17 cellular contexts compared by ENCODE assay signal in genomic region chr10:12482586-12482985, GRCh38.
A peak's percentile ranks its signal among the peaks of the same experiment; 100 is the strongest.
DNase-seq lines count a peak whose midpoint lies in the region; ATAC-seq, FAIRE-seq and TF ChIP-seq lines count a peak whose summit lies in the region.
"Had no signal": no experiment of that assay in that cellular context is flagged by ENCODE, and none has a peak within 500 bp of the region (broad histone marks: within the 10 kb centered on the region; RNA-seq: fewer than 3 reads in every experiment).

No MANE protein-coding gene starts in this region.

- H3K4me1 Mint-ChIP-seq in nephron = peaks cover 38% of the 10 kb centered on the region

- no peaks in the 10 kb centered on the region for H3K9me3 Mint-ChIP-seq in nephron

- H3K4me2 ChIP-seq in GM12878 (ENCODE audit: control insufficient read depth, insufficient read depth) = peak overlapping the region; percentile 59
- no peak overlapping the region for H3K4me2 ChIP-seq in osteoblast (ENCODE audit: insufficient read depth, low read length)

- no peak for TF ChIP-seq RAD21 in GM12878 (IDR thresholded peaks at IDR 0.05; ENCODE audit: insufficient read depth, low read depth, low read length)

- H3K4me3 Mint-ChIP-seq in nephron = no peak overlapping the region
- H3K4me3 Mint-ChIP-seq: activated CD4-positive, alpha-beta memory T cell treated with anti-CD3 and anti-CD28 coated beads, Interleukin-2, amount 10 ng/mL, durations not matched to agents 7 days and 5 days; activated T-helper 1 cell treated with anti-CD3 and anti-CD28 coated beads, Interleukin-12 subunit alpha, Interleukin-12 subunit beta, Interleukin-2, Interleukin-4 antibody, amounts not matched to agents 30 ng/mL and 10 ng/mL and 1 ng/mL, durations not matched to agents 14 hours and 24 hours and 36 hours; CD4-positive, CD25-positive, alpha-beta regulatory T cell had no signal

- CTCF ChIA-PET in GM12878 (lab: Yijun Ruan, JAX) = interaction anchor here (0.5 to 4.4 kb wide), 6 partner anchors 11 to 267 kb away, joined by 3 to 28 read pairs (median 4); no protein-coding TSS in a partner anchor

- RAD21 ChIA-PET in GM12878 (lab: Charles Lee; ENCODE audit: unreplicated experiment) = interaction anchor here (0.8 to 6.9 kb wide), 7 partner anchors 16 to 218 kb away, joined by 3 to 105 read pairs (median 3); partner anchors contain the start of gene CAMK1D

- H3K4me3 ChIP-seq in GM12878 (no peak overlapping the region), osteoblast (ENCODE audit: insufficient read depth, low read length) (no peak overlapping the region)
- H3K4me3 ChIP-seq: gastrocnemius medialis, SK-N-MC had no signal

- H3K27me3 ChIP-seq in GM12878 (replicated peaks in 1 of 2; ENCODE audit: control insufficient read depth in 2 of 2, insufficient read depth in 2 of 2, low read length in 1 of 2) (no peaks in the 10 kb centered on the region), osteoblast (ENCODE audit: insufficient read depth, low read length) (no peaks in the 10 kb centered on the region)
- H3K27me3 ChIP-seq: gastrocnemius medialis had no signal

- H3K79me2 ChIP-seq in GM12878 (ENCODE audit: control insufficient read depth, insufficient read depth, low read length) (peaks cover 3% of the 10 kb centered on the region), osteoblast (ENCODE audit: insufficient read depth, low read length) (no peaks in the 10 kb centered on the region)

- H3K9ac ChIP-seq in GM12878 (ENCODE audit: control insufficient read depth, insufficient read depth, low read length) = no peak overlapping the region; the same call in 1 of the 2 replicates

- peak overlapping the region; percentile 24 for H2AFZ ChIP-seq in GM12878 (ENCODE audit: control insufficient read depth, low read depth, low read length)
- no peak overlapping the region for H2AFZ ChIP-seq in osteoblast (ENCODE audit: low read length)

- no TSS peak for BruUV-seq in GM12878 (replicated peaks; lab: Mats Ljungman, UMichigan)

- H3K9me3 ChIP-seq in GM12878 (replicated peaks; ENCODE audit: control insufficient read depth, insufficient read depth, low read length) (peaks cover 3% of the 10 kb centered on the region; the same call in 1 of the 3 replicates), osteoblast (ENCODE audit: low read depth, low read length) (no peaks in the 10 kb centered on the region)
- H3K9me3 ChIP-seq: gastrocnemius medialis had no signal

- TF ChIP-seq POLR2A in GM12878 (IDR thresholded peaks at IDR 0.05; ENCODE audit: low read depth, low read length) = no peak

- no peak for FAIRE-seq in GM12878 (lab: Jason Lieb, UNC)
- FAIRE-seq: keratinocyte had no signal

- 2% methylated on average over 12 of the region's 12 CpGs for WGBS in GM12878 (ENCODE audit: insufficient coverage, insufficient replicate concordance, low lambda C conversion rate, missing lambda C conversion rate)

- H3K27ac Mint-ChIP-seq in nephron = peak overlapping the region in 2 of 3 experiments; percentile 9 to 34
- H3K27ac Mint-ChIP-seq: activated CD4-positive, alpha-beta memory T cell treated with anti-CD3 and anti-CD28 coated beads, Interleukin-2, amount 10 ng/mL, durations not matched to agents 7 days and 5 days; activated T-helper 1 cell treated with anti-CD3 and anti-CD28 coated beads, Interleukin-12 subunit alpha, Interleukin-12 subunit beta, Interleukin-2, Interleukin-4 antibody, amounts not matched to agents 30 ng/mL and 10 ng/mL and 1 ng/mL, durations not matched to agents 14 hours and 24 hours and 36 hours; CD4-positive, CD25-positive, alpha-beta regulatory T cell had no signal

- in situ Hi-C loops in GM12878 (cut with MboI) = no loop called here

- no peaks in the 10 kb centered on the region for H3K36me3 Mint-ChIP-seq in nephron (ENCODE audit: low read depth)
- H3K36me3 Mint-ChIP-seq: CD4-positive, CD25-positive, alpha-beta regulatory T cell had no signal

- H3K27ac ChIP-seq in GM12878 (ENCODE audit: control insufficient read depth, insufficient read depth) = peak overlapping the region; percentile 59; the same call in 1 of the 2 replicates
- no peak overlapping the region for H3K27ac ChIP-seq in osteoblast (ENCODE audit: low read depth, low read length)
- H3K27ac ChIP-seq: gastrocnemius medialis, SK-N-MC had no signal

- H3K27me3 Mint-ChIP-seq in nephron (ENCODE audit: low read depth) = peaks cover 3% of the 10 kb centered on the region
- H3K27me3 Mint-ChIP-seq: activated CD4-positive, alpha-beta memory T cell treated with anti-CD3 and anti-CD28 coated beads, Interleukin-2, amount 10 ng/mL, durations not matched to agents 7 days and 5 days; CD4-positive, CD25-positive, alpha-beta regulatory T cell had no signal

- TF ChIP-seq CTCF in GM12878 (IDR thresholded peaks at IDR 0.05 in 2 of 3, conservative IDR thresholded peaks at IDR 0.05 in 1 of 3; ENCODE audit: control insufficient read depth in 2 of 3, extremely low read depth in 1 of 3, insufficient read depth in 1 of 3, low read depth in 3 of 3, low read length in 3 of 3) (no peak), nephron (IDR thresholded peaks at IDR 0.05; ENCODE audit: unreplicated experiment in 3 of 3) (no peak), osteoblast (IDR thresholded peaks at IDR 0.05; ENCODE audit: extremely low read depth, low read depth, low read length) (no peak)

- DNase-seq in NCI-H1417 (lab: John Stamatoyannopoulos, UW) = peak in 2 of 3 experiments; percentile 7 to 63
- DNase-seq in NCI-H1417 treated with DMSO at 0.1 percent for 48 hours (lab: John Stamatoyannopoulos, UW) = no peak
- DNase-seq in GM12878 (ENCODE audit: low read depth, low spot score) = no peak
- no peak for DNase-seq in osteoblast (ENCODE audit: insufficient read length, low spot score, missing footprints)
- DNase-seq in activated gamma-delta T cell treated with Interleukin-2 at 50 U/mL for 16 hours = no peak
- DNase-seq: 8988T; activated CD4-positive, alpha-beta memory T cell treated with anti-CD3 and anti-CD28 coated beads, Interleukin-2, amount 10 ng/mL, durations not matched to agents 7 days and 5 days; CD4-positive, CD25-positive, alpha-beta regulatory T cell; EL; gastrocnemius medialis; PC-3 had no signal

- ATAC-seq in HG03378 (IDR thresholded peaks at IDR 0.05; ENCODE audit: unreplicated experiment) (peak; percentile 32), GM12878 (peak; percentile 39), GM21825 (IDR thresholded peaks at IDR 0.05; ENCODE audit: unreplicated experiment) (no peak)
- ATAC-seq: gastrocnemius medialis, PC-3 had no signal

- TF ChIP-seq EP300 in GM12878 (IDR thresholded peaks at IDR 0.05; ENCODE audit: borderline replicate concordance in 1 of 2, control insufficient read depth in 1 of 2, low read depth in 2 of 2, low read length in 2 of 2) = 0 out of 4 replicates have a peak, but pooled peaks of 1 of the 2 experiments have one; percentile 5

- POLR2A ChIA-PET in GM12878 (lab: Charles Lee) = interaction anchor here (0.6 to 1.3 kb wide), 3 partner anchors 156 to 219 kb away, joined by 3 to 6 read pairs (median 3); no protein-coding TSS in a partner anchor

- intact Hi-C loops in GM12878 (cut with micrococcal nuclease; ENCODE audit: unreplicated experiment) = loop anchor here (10.0 kb wide), 2 partner anchors 128 to 172 kb away; no protein-coding TSS in a partner anchor

- H4K20me1 ChIP-seq in GM12878 (ENCODE audit: control insufficient read depth, insufficient read depth) (no peaks in the 10 kb centered on the region), osteoblast (ENCODE audit: insufficient read depth, low read length) (no peaks in the 10 kb centered on the region)

- H3K36me3 ChIP-seq in GM12878 (ENCODE audit: control insufficient read depth in 2 of 2, insufficient read depth in 2 of 2, low read length in 1 of 2) (no peaks in the 10 kb centered on the region; a peak in 1 of 4 replicates), osteoblast (ENCODE audit: insufficient read depth, low read length) (no peaks in the 10 kb centered on the region)
- H3K36me3 ChIP-seq: gastrocnemius medialis had no signal

- SMC1A ChIA-PET in GM12878 (lab: Charles Lee; ENCODE audit: uncharacterized antibody, unreplicated experiment) = interaction anchor here (0.6 to 5.8 kb wide), 9 partner anchors 16 to 218 kb away, joined by 3 to 21 read pairs (median 5); no protein-coding TSS in a partner anchor

- H3K4me1 ChIP-seq in GM12878 (ENCODE audit: control insufficient read depth, insufficient read depth, low read length) (peaks cover 20% of the 10 kb centered on the region), osteoblast (ENCODE audit: insufficient read depth, low read length) (no peaks in the 10 kb centered on the region)

TF ChIP-seq in GM12878, 131 proteins besides CTCF, POLR2A, EP300 and RAD21 (continues in another document):
- TF ChIP-seq RCOR1 (conservative IDR thresholded peaks at IDR 0.05; ENCODE audit: low read depth, low read length) = no peak
- 0 out of 2 replicates have a peak, but pooled peaks have one; percentile 15 for TF ChIP-seq RUNX3 (IDR thresholded peaks at IDR 0.05; ENCODE audit: low read length)
- TF ChIP-seq POU2F2 (IDR thresholded peaks at IDR 0.05; ENCODE audit: borderline replicate concordance, low read depth, low read length) = peak; percentile 49; the same call in 1 of the 3 replicates
- TF ChIP-seq IKZF2 (IDR thresholded peaks at IDR 0.05) = 0 out of 4 replicates have a peak, but pooled peaks of 1 of the 2 experiments have one; percentile 0
- TF ChIP-seq, protein P1, sequence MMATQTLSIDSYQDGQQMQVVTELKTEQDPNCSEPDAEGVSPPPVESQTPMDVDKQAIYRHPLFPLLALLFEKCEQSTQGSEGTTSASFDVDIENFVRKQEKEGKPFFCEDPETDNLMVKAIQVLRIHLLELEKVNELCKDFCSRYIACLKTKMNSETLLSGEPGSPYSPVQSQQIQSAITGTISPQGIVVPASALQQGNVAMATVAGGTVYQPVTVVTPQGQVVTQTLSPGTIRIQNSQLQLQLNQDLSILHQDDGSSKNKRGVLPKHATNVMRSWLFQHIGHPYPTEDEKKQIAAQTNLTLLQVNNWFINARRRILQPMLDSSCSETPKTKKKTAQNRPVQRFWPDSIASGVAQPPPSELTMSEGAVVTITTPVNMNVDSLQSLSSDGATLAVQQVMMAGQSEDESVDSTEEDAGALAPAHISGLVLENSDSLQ (IDR thresholded peaks at IDR 0.05) = peak; percentile 29; the same call in 1 of the 2 replicates
- TF ChIP-seq STAT1 (conservative IDR thresholded peaks at IDR 0.05) = no peak
- TF ChIP-seq ATF3 (IDR thresholded peaks at IDR 0.05; ENCODE audit: borderline replicate concordance, extremely low read depth, low read depth, low read length) = no peak
- no peak for TF ChIP-seq SPI1 (IDR thresholded peaks at IDR 0.05; ENCODE audit: borderline replicate concordance, insufficient read depth, low read depth, low read length)
- no peak for TF ChIP-seq NFXL1 (IDR thresholded peaks at IDR 0.05; ENCODE audit: borderline replicate concordance)
- TF ChIP-seq SMAD5 (IDR thresholded peaks at IDR 0.05; ENCODE audit: low read depth) = no peak
- TF ChIP-seq SREBF2 (IDR thresholded peaks at IDR 0.05; ENCODE audit: low read length) = no peak
- no peak for TF ChIP-seq BHLHE40 (IDR thresholded peaks at IDR 0.05; ENCODE audit: borderline replicate concordance in 1 of 2, low read depth in 2 of 2, low read length in 1 of 2)

Comparison
In these comparisons a context has a peak if more than half of its experiments do, and no peak if none do; other contexts are left out.
1. DNase-seq: peak in NCI-H1417 (2 of 3); none in NCI-H1417 treated with DMSO at 0.1 percent for 48 hours (single experiment), GM12878 (single experiment), osteoblast (single experiment) and activated gamma-delta T cell treated with Interleukin-2 at 50 U/mL for 16 hours (single experiment).